8 cellular contexts compared by ENCODE assay signal in genomic region chr7:38368191-38368605, GRCh38.
DNase-seq lines count a peak whose midpoint lies in the region; ATAC-seq and TF ChIP-seq lines count a peak whose summit lies in the region.

No MANE protein-coding gene starts in this region.

- H3K9me3 ChIP-seq in lower lobe of right lung, result no peaks in the 10 kb centered on the region

- ATAC-seq in HG02759 (IDR thresholded peaks at IDR 0.05; ENCODE audit: unreplicated experiment), result peak; percentile 45
- peak; percentile 85 to 86 for ATAC-seq in lower lobe of right lung

- no peaks in the 10 kb centered on the region for H3K36me3 ChIP-seq in lower lobe of right lung

- intact Hi-C loops in lower lobe of right lung (cut with DNase I), result no loop called here

- peak; percentile 31 to 74 (median 50) for DNase-seq in NCI-H1417 (lab: John Stamatoyannopoulos, UW)
- DNase-seq in NCI-H1417 treated with DMSO at 0.1 percent for 48 hours (lab: John Stamatoyannopoulos, UW), result no peak
- DNase-seq in NCI-H2171 treated with DMSO at 0.1 percent for 48 hours (lab: John Stamatoyannopoulos, UW), result peak; percentile 56
- peak; percentile 35 to 59 (median 50) for DNase-seq in activated CD4-positive, CD25-positive, alpha-beta regulatory T cell (lab: John Stamatoyannopoulos, UW)
- peak; percentile 72 for DNase-seq in cerebellar cortex (ENCODE audit: low spot score)
- peak; percentile 83 for DNase-seq in lower lobe of right lung
- DNase-seq in stimulated activated CD8-positive, alpha-beta memory T cell treated with anti-CD3 and anti-CD28 coated beads, Interleukin-4, amount 100 ng/mL, for 4 hours (ENCODE audit: low read depth in 2 of 2, low spot score in 1 of 2), result peak; percentile 37 to 60

- TF ChIP-seq CTCF in lower lobe of right lung (IDR thresholded peaks at IDR 0.05), result peak; percentile 79

- H3K4me3 ChIP-seq in lower lobe of right lung, result no peak overlapping the region

- peak overlapping the region; percentile 33 for H3K27ac ChIP-seq in lower lobe of right lung

- H3K27me3 ChIP-seq in lower lobe of right lung (ENCODE audit: low read depth), result no peaks in the 10 kb centered on the region

- peaks cover 23% of the 10 kb centered on the region for H3K4me1 ChIP-seq in lower lobe of right lung
